ENCODE assay signal across 13 cellular contexts in genomic region chr12:76417116-76417515, GRCh38.
DNase-seq lines count a peak whose midpoint lies in the region; ATAC-seq and TF ChIP-seq lines count a peak whose summit lies in the region.
"Had no signal": no experiment of that assay in that cellular context is flagged by ENCODE, and none has a peak within 500 bp of the region (broad histone marks: within the 10 kb centered on the region; RNA-seq: fewer than 3 reads in every experiment).

No MANE protein-coding gene starts in this region.

- intact Hi-C loops in activated CD4-positive, alpha-beta memory T cell treated with anti-CD3 and anti-CD28 coated beads for 36 hours (cut with micrococcal nuclease), result no loop called here
- intact Hi-C loops in natural killer cell (cut with micrococcal nuclease), result no loop called here

- H3K27ac Mint-ChIP-seq in activated CD4-positive, alpha-beta memory T cell treated with anti-CD3 and anti-CD28 coated beads, Interleukin-2, amount 10 ng/mL, durations not matched to agents 7 days and 5 days, result peak overlapping the region; percentile 8
- no peak overlapping the region for H3K27ac Mint-ChIP-seq in activated CD4-positive, alpha-beta memory T cell treated with anti-CD3 and anti-CD28 coated beads for 36 hours
- H3K27ac Mint-ChIP-seq in memory B cell (peak overlapping the region; percentile 49), natural killer cell (no peak overlapping the region)
- H3K27ac Mint-ChIP-seq: CD8-positive, alpha-beta memory T cell had no signal

- peaks cover 21% of the 10 kb centered on the region for H3K4me1 Mint-ChIP-seq in activated CD4-positive, alpha-beta memory T cell treated with anti-CD3 and anti-CD28 coated beads, Interleukin-2, amount 10 ng/mL, durations not matched to agents 7 days and 5 days
- H3K4me1 Mint-ChIP-seq in activated CD4-positive, alpha-beta memory T cell treated with anti-CD3 and anti-CD28 coated beads for 36 hours (ENCODE audit: low read depth), result peaks cover 16% of the 10 kb centered on the region
- H3K4me1 Mint-ChIP-seq in memory B cell (peaks cover 5% of the 10 kb centered on the region), natural killer cell (peaks cover 19 to 20% of the 10 kb centered on the region in 2 donors)

- no peak for TF ChIP-seq CTCF in natural killer cell (IDR thresholded peaks at IDR 0.05)

- POLR2A ChIA-PET in activated CD4-positive, alpha-beta memory T cell treated with anti-CD3 and anti-CD28 coated beads, Interleukin-2, amount 10 ng/mL, durations not matched to agents 7 days and 5 days (lab: Charles Lee), result interaction anchor here (0.9 to 2.0 kb wide), 2 partner anchors 9 to 142 kb away, joined by 3 to 4 read pairs; partner anchors contain the start of gene OSBPL8
- POLR2A ChIA-PET in activated CD4-positive, alpha-beta memory T cell treated with anti-CD3 and anti-CD28 coated beads for 36 hours (lab: Charles Lee), result no interaction called here

- H3K4me3 Mint-ChIP-seq in activated CD4-positive, alpha-beta memory T cell treated with anti-CD3 and anti-CD28 coated beads, Interleukin-2, amount 10 ng/mL, durations not matched to agents 7 days and 5 days, result no peak overlapping the region
- no peak overlapping the region for H3K4me3 Mint-ChIP-seq in activated CD4-positive, alpha-beta memory T cell treated with anti-CD3 and anti-CD28 coated beads for 36 hours
- H3K4me3 Mint-ChIP-seq in memory B cell, result no peak overlapping the region
- H3K4me3 Mint-ChIP-seq in natural killer cell, result no peak overlapping the region
- H3K4me3 Mint-ChIP-seq: CD8-positive, alpha-beta memory T cell had no signal

- CTCF ChIA-PET in activated CD4-positive, alpha-beta memory T cell treated with anti-CD3 and anti-CD28 coated beads, Interleukin-2, amount 10 ng/mL, durations not matched to agents 7 days and 5 days (lab: Charles Lee), result interaction anchor here (1.2 kb wide), 1 partner anchor 17 kb away, joined by 3 read pairs; no protein-coding TSS in a partner anchor
- CTCF ChIA-PET in activated CD4-positive, alpha-beta memory T cell treated with anti-CD3 and anti-CD28 coated beads for 36 hours (lab: Charles Lee), result interaction anchor here (1.1 kb wide), 1 partner anchor 26 kb away, joined by 3 read pairs; no protein-coding TSS in a partner anchor

- H3K36me3 Mint-ChIP-seq in activated CD4-positive, alpha-beta memory T cell treated with anti-CD3 and anti-CD28 coated beads, Interleukin-2, amount 10 ng/mL, durations not matched to agents 7 days and 5 days (ENCODE audit: low read depth), result peaks cover 11% of the 10 kb centered on the region
- no peaks in the 10 kb centered on the region for H3K36me3 Mint-ChIP-seq in activated CD4-positive, alpha-beta memory T cell treated with anti-CD3 and anti-CD28 coated beads for 36 hours
- H3K36me3 Mint-ChIP-seq in memory B cell (peaks cover 7% of the 10 kb centered on the region), natural killer cell (no peaks in the 10 kb centered on the region)

- no peak for DNase-seq in activated CD4-positive, alpha-beta memory T cell treated with anti-CD3 and anti-CD28 coated beads, Interleukin-2, amount 10 ng/mL, durations not matched to agents 7 days and 5 days
- no peak for DNase-seq in activated CD4-positive, alpha-beta memory T cell treated with anti-CD3 and anti-CD28 coated beads for 36 hours
- no peak for DNase-seq in memory B cell (ENCODE audit: low spot score in 2 of 2)
- no peak for DNase-seq in NCI-H1417 (lab: John Stamatoyannopoulos, UW)
- DNase-seq in natural killer cell, result no peak
- DNase-seq in GM19238 (ENCODE audit: insufficient read length, low spot score), result no peak
- DNase-seq: adrenal gland; CD8-positive, alpha-beta memory T cell; EL; mucosa of descending colon; pancreas had no signal

- no peaks in the 10 kb centered on the region for H3K27me3 Mint-ChIP-seq in activated CD4-positive, alpha-beta memory T cell treated with anti-CD3 and anti-CD28 coated beads, Interleukin-2, amount 10 ng/mL, durations not matched to agents 7 days and 5 days
- no peaks in the 10 kb centered on the region for H3K27me3 Mint-ChIP-seq in activated CD4-positive, alpha-beta memory T cell treated with anti-CD3 and anti-CD28 coated beads for 36 hours
- H3K27me3 Mint-ChIP-seq in memory B cell (no peaks in the 10 kb centered on the region), natural killer cell (ENCODE audit: low read depth in 2 of 2) (no peaks in the 10 kb centered on the region)
- H3K27me3 Mint-ChIP-seq: CD8-positive, alpha-beta memory T cell had no signal

- no peaks in the 10 kb centered on the region for H3K9me3 Mint-ChIP-seq in activated CD4-positive, alpha-beta memory T cell treated with anti-CD3 and anti-CD28 coated beads, Interleukin-2, amount 10 ng/mL, durations not matched to agents 7 days and 5 days
- H3K9me3 Mint-ChIP-seq in activated CD4-positive, alpha-beta memory T cell treated with anti-CD3 and anti-CD28 coated beads for 36 hours, result no peaks in the 10 kb centered on the region
- H3K9me3 Mint-ChIP-seq in memory B cell, result no peaks in the 10 kb centered on the region
- H3K9me3 Mint-ChIP-seq in natural killer cell, result no peaks in the 10 kb centered on the region
- H3K9me3 Mint-ChIP-seq: CD8-positive, alpha-beta memory T cell had no signal

- ATAC-seq in GM21526 (IDR thresholded peaks at IDR 0.05; ENCODE audit: low FRiP score, unreplicated experiment) (peak; percentile 61), HG03196 (IDR thresholded peaks at IDR 0.05; ENCODE audit: unreplicated experiment) (peak; percentile 61), memory B cell (ENCODE audit: low read depth) (no peak), natural killer cell (no peak)
- ATAC-seq: mucosa of descending colon, pancreas had no signal

Comparison
In these comparisons a context has a peak if more than half of its experiments do, and no peak if none do; other contexts are left out.
1. H3K27ac Mint-ChIP-seq: peak in activated CD4-positive, alpha-beta memory T cell treated with anti-CD3 and anti-CD28 coated beads, Interleukin-2, amount 10 ng/mL, durations not matched to agents 7 days and 5 days (single experiment) and memory B cell (single experiment); none in activated CD4-positive, alpha-beta memory T cell treated with anti-CD3 and anti-CD28 coated beads for 36 hours (single experiment) and natural killer cell (0 of 2).
2. ATAC-seq: peak in GM21526 (single experiment) and HG03196 (single experiment); none in memory B cell (single experiment) and natural killer cell (0 of 3).